24 cellular contexts compared by ENCODE assay signal in the genomic region with DNA sequence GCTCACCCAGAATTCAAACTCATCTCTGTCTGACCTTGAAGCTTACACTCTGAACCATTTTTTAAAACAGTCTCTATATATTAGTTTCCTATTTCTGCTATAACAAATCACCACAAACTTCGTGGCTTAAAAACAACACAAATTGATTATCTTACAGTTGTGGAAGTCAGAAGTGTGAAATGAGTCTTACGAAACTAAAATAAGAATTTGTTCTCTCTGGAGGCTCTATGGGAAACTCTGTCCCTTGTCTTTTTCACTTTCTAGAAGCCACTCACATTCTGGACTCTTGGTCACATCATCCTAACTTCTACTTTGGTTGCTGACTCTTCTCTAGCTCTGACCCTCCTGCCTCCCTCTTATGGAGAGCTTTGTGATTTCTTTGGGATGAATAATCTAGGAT.
"Had no signal": no experiment of that assay in that cellular context is flagged by ENCODE, and none has a peak within 500 bp of the region (broad histone marks: within the 10 kb centered on the region; RNA-seq: fewer than 3 reads in every experiment).

No MANE protein-coding gene starts in this region.

- H3K4me2 ChIP-seq: PC-9 had no signal

- H3K9me3 ChIP-seq: ascending aorta, MG63 had no signal

- H3K27ac ChIP-seq: ascending aorta, PC-9 had no signal

- H3K36me3 ChIP-seq: ascending aorta, MG63 had no signal

- H2AFZ ChIP-seq: PC-9 had no signal

- H3K4me3 ChIP-seq: ascending aorta, MG63, PC-9 had no signal

- H3K27me3 ChIP-seq: ascending aorta, MG63 had no signal

- DNase-seq: activated B cell treated with CpG ODN at 0.5 μM for 24 hours; activated CD4-positive, alpha-beta T cell treated with anti-CD3 and anti-CD28 coated beads for 1 hour; activated CD4-positive, alpha-beta T cell treated with anti-CD3 and anti-CD28 coated beads, Interleukin-2, amount 10 ng/mL, durations not matched to agents 24 days and 14 days; activated CD4-positive, alpha-beta T cell treated with anti-CD3 and anti-CD28 coated beads, Interleukin-2, amount 50 U/mL, for 48 hours; activated CD8-positive, alpha-beta memory T cell treated with anti-CD3 and anti-CD28 coated beads, Interleukin-2, amount 10 ng/mL, durations not matched to agents 7 days and 5 days; activated effector memory CD4-positive, alpha-beta T cell treated with Interleukin-2 at 50 U/mL for 16 hours; activated naive CD4-positive, alpha-beta T cell; activated T-cell treated with anti-CD3 and anti-CD28 coated beads, Interleukin-2, amount 50 U/mL, for 24 hours; amniotic stem cell; cortex of kidney; MG63; MV-4-11; NCI-H1092 treated with DMSO at 0.1 percent for 48 hours; NCI-H1417 treated with DMSO at 0.1 percent for 48 hours; NCI-H1694; NCI-H2029; NCI-H510A treated with DMSO at 0.1 percent for 48 hours; NCI-H69; NK-92 treated with Interleukin-12 subunit alpha and Interleukin-12 subunit beta, amount 100 ng/mL, for 24 hours; PC-9; SHP77 treated with DMSO at 0.1 percent for 48 hours; T-helper 17 cell; T-helper 9 cell had no signal

- ATAC-seq: activated CD8-positive, alpha-beta memory T cell treated with anti-CD3 and anti-CD28 coated beads, Interleukin-2, amount 10 ng/mL, durations not matched to agents 7 days and 5 days; T-helper 17 cell had no signal

- H3K4me1 ChIP-seq: ascending aorta had no signal
